23 cellular contexts compared by ENCODE assay signal in the genomic region with DNA sequence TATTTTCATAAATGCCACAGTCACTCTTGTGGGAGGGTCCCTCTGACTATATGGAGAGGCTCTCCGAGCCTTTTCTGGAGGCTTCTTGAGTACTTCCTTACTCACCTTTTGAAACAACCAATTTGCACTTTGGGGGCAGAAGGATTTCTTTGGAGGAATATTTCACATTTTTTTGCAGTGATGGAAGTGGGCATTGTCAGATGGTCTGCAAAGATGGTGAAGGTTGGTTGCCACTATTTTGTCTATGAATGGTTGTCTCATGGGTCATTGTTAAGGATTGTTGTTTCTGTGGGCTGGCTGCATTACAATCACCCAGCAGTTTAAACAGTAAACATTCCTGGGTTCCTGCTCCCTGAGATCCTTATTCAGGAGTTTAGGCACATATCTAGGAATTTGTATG.
DNase-seq lines count a peak whose midpoint lies in the region; ATAC-seq and TF ChIP-seq lines count a peak whose summit lies in the region.
"Had no signal": no experiment of that assay in that cellular context is flagged by ENCODE, and none has a peak within 500 bp of the region (broad histone marks: within the 10 kb centered on the region; RNA-seq: fewer than 3 reads in every experiment).

No MANE protein-coding gene starts in this region.

- POLR2A ChIA-PET in PC-3 (lab: Charles Lee; ENCODE audit: unreplicated experiment) = no interaction called here

- ATAC-seq in PC-3 = no peak
- ATAC-seq in activated naive CD8-positive, alpha-beta T cell treated with anti-CD3 and anti-CD28 coated beads, Interleukin-2, amount 50 U/mL, for 24 hours = no peak
- ATAC-seq: sciatic nerve; stimulated activated effector memory CD8-positive, alpha-beta T cell treated with anti-CD3 and anti-CD28 coated beads, Interleukin-12 subunit alpha, Interleukin-12 subunit beta, amount 100 ng/mL, for 72 hours had no signal

- H4K20me1 ChIP-seq in PC-3 (ENCODE audit: low read length) = no peaks in the 10 kb centered on the region

- H3K4me3 Mint-ChIP-seq in activated naive CD8-positive, alpha-beta T cell treated with anti-CD3 and anti-CD28 coated beads, Interleukin-2, amount 50 U/mL, for 24 hours = no peak overlapping the region
- H3K4me3 Mint-ChIP-seq: activated CD4-positive, alpha-beta T cell treated with anti-CD3 and anti-CD28 coated beads, Interleukin-2, amount 10 ng/mL, durations not matched to agents 7 days and 5 days; dendritic cell treated with granulocyte-macrophage colony-stimulating factor and Interleukin-4, amounts not matched to agents 40 ng/mL and 50 ng/mL, for 4 days; naive B cell; stimulated activated effector memory CD8-positive, alpha-beta T cell treated with anti-CD3 and anti-CD28 coated beads, Interleukin-12 subunit alpha, Interleukin-12 subunit beta, amount 100 ng/mL, for 72 hours had no signal

- 0 out of 2 replicates have a peak, but pooled peaks cover 4% of the 10 kb centered on the region for H3K9me2 ChIP-seq in PC-3 (replicated peaks; ENCODE audit: low read length)

- H3K36me3 Mint-ChIP-seq in activated naive CD8-positive, alpha-beta T cell treated with anti-CD3 and anti-CD28 coated beads, Interleukin-2, amount 50 U/mL, for 24 hours (ENCODE audit: low read depth) = no peaks in the 10 kb centered on the region
- H3K36me3 Mint-ChIP-seq: naive B cell; stimulated activated effector memory CD8-positive, alpha-beta T cell treated with anti-CD3 and anti-CD28 coated beads, Interleukin-12 subunit alpha, Interleukin-12 subunit beta, amount 100 ng/mL, for 72 hours had no signal

- H3K4me3 ChIP-seq in PC-3 (ENCODE audit: low read length) (no peak overlapping the region), foreskin fibroblast (ENCODE audit: low read depth in 1 of 2, low read length in 2 of 2) (no peak overlapping the region)
- H3K4me3 ChIP-seq: Peyer's patch, SJCRH30, suprapubic skin, uterus had no signal

- TF ChIP-seq CTCF in PC-3 (conservative IDR thresholded peaks at IDR 0.05; ENCODE audit: low read depth, low read length) (no peak), foreskin fibroblast (IDR thresholded peaks at IDR 0.05; ENCODE audit: low read depth, low read length) (no peak)

- DNase-seq in A172 (ENCODE audit: low spot score) (peak; percentile 33), HCEC 1CT (peak; percentile 20), PC-3 (peak; percentile 55), foreskin fibroblast (peak; percentile 44 to 66), NCI-H524 (lab: John Stamatoyannopoulos, UW) (no peak), NCI-H2196 treated with DMSO at 0.1 percent for 48 hours (lab: John Stamatoyannopoulos, UW; ENCODE audit: unreplicated experiment) (no peak), globus pallidus (ENCODE audit: low spot score) (no peak)
- DNase-seq in activated naive CD8-positive, alpha-beta T cell treated with anti-CD3 and anti-CD28 coated beads, Interleukin-2, amount 50 U/mL, for 24 hours = no peak
- DNase-seq: activated CD4-positive, alpha-beta T cell treated with anti-CD3 and anti-CD28 coated beads, Interleukin-2, amount 10 ng/mL, durations not matched to agents 7 days and 5 days; activated CD8-positive, alpha-beta memory T cell treated with anti-CD3 and anti-CD28 coated beads, Interleukin-2, amount 50 U/mL, for 48 hours; C1 segment of cervical spinal cord; kidney; naive B cell; NCI-H1694; Peyer's patch; SJCRH30; uterus had no signal

- H3K9ac ChIP-seq in PC-3 (ENCODE audit: low read length) = no peak overlapping the region

- H2AFZ ChIP-seq in PC-3 (ENCODE audit: low read length) = no peak overlapping the region

- no peaks in the 10 kb centered on the region for H3K36me3 ChIP-seq in PC-3 (ENCODE audit: low read depth, low read length)
- H3K36me3 ChIP-seq: Peyer's patch, SJCRH30, suprapubic skin, uterus had no signal

- peaks cover 4% of the 10 kb centered on the region for H3F3A ChIP-seq in PC-3 (ENCODE audit: low read length, unreplicated experiment)

- no TSS peak for BruUV-seq in PC-3 (replicated peaks; lab: Mats Ljungman, UMichigan)

- H3K27ac Mint-ChIP-seq in activated naive CD8-positive, alpha-beta T cell treated with anti-CD3 and anti-CD28 coated beads, Interleukin-2, amount 50 U/mL, for 24 hours = no peak overlapping the region
- H3K27ac Mint-ChIP-seq: activated CD4-positive, alpha-beta T cell treated with anti-CD3 and anti-CD28 coated beads, Interleukin-2, amount 10 ng/mL, durations not matched to agents 7 days and 5 days; dendritic cell treated with granulocyte-macrophage colony-stimulating factor and Interleukin-4, amounts not matched to agents 40 ng/mL and 50 ng/mL, for 4 days; stimulated activated effector memory CD8-positive, alpha-beta T cell treated with anti-CD3 and anti-CD28 coated beads, Interleukin-12 subunit alpha, Interleukin-12 subunit beta, amount 100 ng/mL, for 72 hours had no signal

- no peak overlapping the region for H3K27ac ChIP-seq in PC-3 (ENCODE audit: low read length)
- H3K27ac ChIP-seq: 22Rv1, foreskin keratinocyte, Peyer's patch, SJCRH30, suprapubic skin, uterus had no signal

- H3K27me3 Mint-ChIP-seq in activated naive CD8-positive, alpha-beta T cell treated with anti-CD3 and anti-CD28 coated beads, Interleukin-2, amount 50 U/mL, for 24 hours = no peaks in the 10 kb centered on the region
- H3K27me3 Mint-ChIP-seq: activated CD4-positive, alpha-beta T cell treated with anti-CD3 and anti-CD28 coated beads, Interleukin-2, amount 10 ng/mL, durations not matched to agents 7 days and 5 days; dendritic cell treated with granulocyte-macrophage colony-stimulating factor and Interleukin-4, amounts not matched to agents 40 ng/mL and 50 ng/mL, for 4 days; naive B cell had no signal

- H3K4me1 Mint-ChIP-seq in activated naive CD8-positive, alpha-beta T cell treated with anti-CD3 and anti-CD28 coated beads, Interleukin-2, amount 50 U/mL, for 24 hours = no peaks in the 10 kb centered on the region
- H3K4me1 Mint-ChIP-seq: activated CD4-positive, alpha-beta T cell treated with anti-CD3 and anti-CD28 coated beads, Interleukin-2, amount 10 ng/mL, durations not matched to agents 7 days and 5 days; naive B cell; stimulated activated effector memory CD8-positive, alpha-beta T cell treated with anti-CD3 and anti-CD28 coated beads, Interleukin-12 subunit alpha, Interleukin-12 subunit beta, amount 100 ng/mL, for 72 hours had no signal

- intact Hi-C loops in PC-3 (cut with micrococcal nuclease) = no loop called here

- H3K4me2 ChIP-seq in PC-3 (ENCODE audit: low read length) = no peak overlapping the region

- no peaks in the 10 kb centered on the region for H3K9me3 ChIP-seq in PC-3 (ENCODE audit: low read length)
- H3K9me3 ChIP-seq: Peyer's patch, SJCRH30, suprapubic skin, uterus had no signal

- no peaks in the 10 kb centered on the region for H3K79me2 ChIP-seq in PC-3 (ENCODE audit: low read length)

- no peaks in the 10 kb centered on the region for H3K9me3 Mint-ChIP-seq in activated naive CD8-positive, alpha-beta T cell treated with anti-CD3 and anti-CD28 coated beads, Interleukin-2, amount 50 U/mL, for 24 hours
- H3K9me3 Mint-ChIP-seq: activated CD4-positive, alpha-beta T cell treated with anti-CD3 and anti-CD28 coated beads, Interleukin-2, amount 10 ng/mL, durations not matched to agents 7 days and 5 days; dendritic cell treated with granulocyte-macrophage colony-stimulating factor and Interleukin-4, amounts not matched to agents 40 ng/mL and 50 ng/mL, for 4 days; stimulated activated effector memory CD8-positive, alpha-beta T cell treated with anti-CD3 and anti-CD28 coated beads, Interleukin-12 subunit alpha, Interleukin-12 subunit beta, amount 100 ng/mL, for 72 hours had no signal

- peaks cover 60% of the 10 kb centered on the region for H3K4me1 ChIP-seq in PC-3 (ENCODE audit: insufficient read depth, low read length)
- H3K4me1 ChIP-seq: SJCRH30, suprapubic skin, uterus had no signal

- CTCF ChIA-PET in PC-3 (lab: Charles Lee) = no interaction called here

- no peaks in the 10 kb centered on the region for H3K27me3 ChIP-seq in PC-3 (ENCODE audit: low read length)
- H3K27me3 ChIP-seq: foreskin keratinocyte, Peyer's patch, suprapubic skin, uterus had no signal

Comparison
In these comparisons a context has a peak if more than half of its experiments do, and no peak if none do; other contexts are left out.
1. DNase-seq: peak in A172 (single experiment), HCEC 1CT (single experiment), PC-3 (single experiment) and foreskin fibroblast (2 of 2); none in NCI-H524 (0 of 2), NCI-H2196 treated with DMSO at 0.1 percent for 48 hours (single experiment), globus pallidus (single experiment) and activated naive CD8-positive, alpha-beta T cell treated with anti-CD3 and anti-CD28 coated beads, Interleukin-2, amount 50 U/mL, for 24 hours (single experiment).